Comparison of ENCODE assay signal across 8 cellular contexts in genomic region chr1:225428879-225429455, GRCh38. TPM values are rescaled to one million over a fixed set of nuclear protein-coding genes. Genes with fewer than 3 reads are reported as not detected.
DNase-seq lines count a peak whose midpoint lies in the region; ATAC-seq and TF ChIP-seq lines count a peak whose summit lies in the region.

No MANE protein-coding gene starts in this region.

- no TSS peak for BruUV-seq in Panc1 (replicated peaks; lab: Mats Ljungman, UMichigan)

- no peaks in the 10 kb centered on the region for H3K27me3 ChIP-seq in Panc1 (ENCODE audit: control insufficient read depth, insufficient read depth, low read length)

- peak overlapping the region; percentile 94 for H3K27ac Mint-ChIP-seq in activated naive CD4-positive, alpha-beta T cell treated with anti-CD3 and anti-CD28 coated beads, Interleukin-2, amount 50 U/mL, for 24 hours
- H3K27ac Mint-ChIP-seq in endothelial cell (ENCODE audit: unreplicated experiment): peak overlapping the region; percentile 91
- peak overlapping the region; percentile 96 for H3K27ac Mint-ChIP-seq in progenitor cell of endocrine pancreas

- no peaks in the 10 kb centered on the region for H3K36me3 Mint-ChIP-seq in activated naive CD4-positive, alpha-beta T cell treated with anti-CD3 and anti-CD28 coated beads, Interleukin-2, amount 50 U/mL, for 24 hours
- peaks cover 3% of the 10 kb centered on the region for H3K36me3 Mint-ChIP-seq in endothelial cell (ENCODE audit: low read depth, unreplicated experiment)
- H3K36me3 Mint-ChIP-seq in progenitor cell of endocrine pancreas (ENCODE audit: insufficient read depth): no peaks in the 10 kb centered on the region

- TF ChIP-seq CTCF in Panc1 (IDR thresholded peaks at IDR 0.05) (no peak), endothelial cell (IDR thresholded peaks at IDR 0.05; ENCODE audit: unreplicated experiment) (no peak), progenitor cell of endocrine pancreas (IDR thresholded peaks at IDR 0.05; ENCODE audit: unreplicated experiment) (no peak)

- POLR2A ChIA-PET in Panc1 (lab: Charles Lee): interaction anchor here (0.6 kb wide), 1 partner anchor 340 kb away, joined by 3 read pairs; no protein-coding TSS in a partner anchor

- H3K9me3 Mint-ChIP-seq in activated naive CD4-positive, alpha-beta T cell treated with anti-CD3 and anti-CD28 coated beads, Interleukin-2, amount 50 U/mL, for 24 hours: no peaks in the 10 kb centered on the region
- no peaks in the 10 kb centered on the region for H3K9me3 Mint-ChIP-seq in endothelial cell (ENCODE audit: unreplicated experiment)
- no peaks in the 10 kb centered on the region for H3K9me3 Mint-ChIP-seq in progenitor cell of endocrine pancreas (ENCODE audit: low read depth)

- DNase-seq in activated naive CD4-positive, alpha-beta T cell treated with anti-CD3 and anti-CD28 coated beads, Interleukin-2, amount 50 U/mL, for 16 hours: no peak
- no peak for DNase-seq in Panc1 (ENCODE audit: low read depth, low spot score)
- no peak for DNase-seq in endothelial cell (ENCODE audit: low spot score)
- DNase-seq in progenitor cell of endocrine pancreas (ENCODE audit: low spot score, unreplicated experiment): no peak
- no peak for DNase-seq in NCI-H1092 (lab: John Stamatoyannopoulos, UW)
- no peak for DNase-seq in GOT3 (lab: John Stamatoyannopoulos, UW)
- no peak for DNase-seq in T1000 (lab: John Stamatoyannopoulos, UW)

- no peaks in the 10 kb centered on the region for H3K9me3 ChIP-seq in Panc1 (ENCODE audit: control insufficient read depth, insufficient read depth, low read depth, low read length)

- CTCF ChIA-PET in Panc1 (lab: Charles Lee): interaction anchor here (0.5 to 0.6 kb wide), 4 partner anchors 13 to 720 kb away, joined by 3 to 6 read pairs (median 4); no protein-coding TSS in a partner anchor

- peak overlapping the region; percentile 90 for H3K27ac ChIP-seq in Panc1 (ENCODE audit: low read length)

- H3K4me3 ChIP-seq in Panc1 (ENCODE audit: low read depth in 2 of 2, low read length in 2 of 2): peak overlapping the region; percentile 80 to 86

- H3K4me1 Mint-ChIP-seq in activated naive CD4-positive, alpha-beta T cell treated with anti-CD3 and anti-CD28 coated beads, Interleukin-2, amount 50 U/mL, for 24 hours: peaks cover 44% of the 10 kb centered on the region
- H3K4me1 Mint-ChIP-seq in endothelial cell (ENCODE audit: unreplicated experiment): peaks cover 38% of the 10 kb centered on the region
- peaks cover 29% of the 10 kb centered on the region for H3K4me1 Mint-ChIP-seq in progenitor cell of endocrine pancreas (ENCODE audit: low read depth)

- intact Hi-C loops in Panc1 (cut with micrococcal nuclease; ENCODE audit: unreplicated experiment): no loop called here

- no peak for ATAC-seq in Panc1

- no peaks in the 10 kb centered on the region; the same call in 1 of the 2 replicates for H3K36me3 ChIP-seq in Panc1 (ENCODE audit: control insufficient read depth, insufficient read depth, low read length)

- H3K4me1 ChIP-seq in Panc1 (ENCODE audit: control insufficient read depth, insufficient read depth, low read length): peaks cover 26% of the 10 kb centered on the region

- in situ Hi-C loops in Panc1 (cut with HindIII; ENCODE audit: low pct_unique_long_range_greater_than_20kb, low sequenced_read_pairs): no loop called here

- H3K4me3 Mint-ChIP-seq in activated naive CD4-positive, alpha-beta T cell treated with anti-CD3 and anti-CD28 coated beads, Interleukin-2, amount 50 U/mL, for 24 hours: peak overlapping the region; percentile 90
- H3K4me3 Mint-ChIP-seq in endothelial cell (ENCODE audit: unreplicated experiment) (peak overlapping the region; percentile 93), progenitor cell of endocrine pancreas (ENCODE audit: low read depth) (peak overlapping the region; percentile 82)

- H3K27me3 Mint-ChIP-seq in activated naive CD4-positive, alpha-beta T cell treated with anti-CD3 and anti-CD28 coated beads, Interleukin-2, amount 50 U/mL, for 24 hours: no peaks in the 10 kb centered on the region
- peaks cover 11% of the 10 kb centered on the region for H3K27me3 Mint-ChIP-seq in endothelial cell (ENCODE audit: unreplicated experiment)
- no peaks in the 10 kb centered on the region for H3K27me3 Mint-ChIP-seq in progenitor cell of endocrine pancreas

RNA-seq across cellular contexts. Expression of gene LBR, which starts 1.1 kb away (rescaled TPM):
- total RNA-seq in Panc1 (2021; ENCODE audit: unreplicated experiment) (58.2 TPM), endothelial cell (ENCODE audit: unreplicated experiment) (178 TPM), progenitor cell of endocrine pancreas (116 and 124 TPM in 2 replicates)
- polyA plus RNA-seq in Panc1 (2012; ENCODE audit: insufficient read length): 19.9 TPM
